Comparison of ENCODE assay signal across 1 cellular context in the genomic region with DNA sequence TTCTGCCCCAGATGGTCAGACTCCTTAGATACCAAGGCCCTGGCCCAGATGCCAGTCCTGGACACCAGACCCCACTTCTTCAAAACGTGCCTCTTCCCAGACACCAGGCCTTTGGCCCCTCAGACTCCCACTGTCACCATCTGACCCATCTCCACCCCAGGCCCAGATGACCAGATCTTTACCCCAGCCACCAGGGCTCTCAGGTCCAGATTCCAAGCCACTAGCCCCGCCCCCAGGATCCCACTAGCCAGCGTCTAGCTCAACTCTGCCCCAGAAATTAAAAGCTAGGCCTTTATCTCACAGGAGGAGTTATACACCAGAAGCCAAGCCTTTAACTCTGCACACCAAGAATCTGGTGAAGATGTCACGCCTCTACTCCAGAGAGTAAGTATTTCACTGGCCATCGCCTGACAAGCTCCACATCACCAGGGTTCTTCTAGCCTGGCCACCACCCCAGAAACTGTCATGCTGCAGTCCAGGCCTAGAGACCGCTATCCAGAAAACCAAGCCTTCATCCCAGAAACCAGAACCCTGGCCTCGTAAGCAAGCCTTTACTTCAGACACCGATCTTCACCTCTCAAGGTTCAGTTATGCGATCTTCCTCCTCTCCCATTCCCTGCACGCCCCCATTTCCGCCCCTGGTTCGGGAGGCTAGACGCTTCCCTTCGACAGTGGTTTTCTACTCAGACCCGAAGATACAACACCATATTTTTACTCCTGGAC.
TF ChIP-seq lines count a peak whose summit lies in the region.

No MANE protein-coding gene starts in this region.

TF ChIP-seq in HepG2, 621 proteins besides CTCF, POLR2A, EP300 and RAD21:
- TF ChIP-seq HNF4G (IDR thresholded peaks at IDR 0.05; ENCODE audit: borderline replicate concordance, low read depth, low read length) (no peak), HNF4G (CRISPR knock-in tag; IDR thresholded peaks at IDR 0.05; ENCODE audit: borderline replicate concordance, low read depth) (0 out of 2 replicates have a peak, but pooled peaks have one; percentile 50), ERF (CRISPR knock-in tag; IDR thresholded peaks at IDR 0.05) (0 out of 2 replicates have a peak, but pooled peaks have one; percentile 7), SIN3A (IDR thresholded peaks at IDR 0.05; ENCODE audit: borderline replicate concordance, low read depth, low read length) (no peak), ZNF749 (CRISPR knock-in tag; IDR thresholded peaks at IDR 0.05; ENCODE audit: borderline replicate concordance) (0 out of 2 replicates have a peak, but pooled peaks have one; percentile 32), FOXK2 (IDR thresholded peaks at IDR 0.05) (no peak), ZNF451 (CRISPR knock-in tag; IDR thresholded peaks at IDR 0.05) (0 out of 2 replicates have a peak, but pooled peaks have one; percentile 10), ZNF709 (CRISPR knock-in tag; IDR thresholded peaks at IDR 0.05) (no peak), ELF3 (CRISPR knock-in tag; IDR thresholded peaks at IDR 0.05) (0 out of 2 replicates have a peak, but pooled peaks have one; percentile 6), ZNF264 (CRISPR knock-in tag; IDR thresholded peaks at IDR 0.05) (no peak), HHEX (CRISPR knock-in tag; IDR thresholded peaks at IDR 0.05) (no peak), IRF2 (CRISPR knock-in tag; IDR thresholded peaks at IDR 0.05) (0 out of 2 replicates have a peak, but pooled peaks have one; percentile 4), ZNF781 (CRISPR knock-in tag; IDR thresholded peaks at IDR 0.05; ENCODE audit: borderline replicate concordance, not compliant biosample characterization) (no peak), ZNF891 (CRISPR knock-in tag; IDR thresholded peaks at IDR 0.05) (0 out of 2 replicates have a peak, but pooled peaks have one; percentile 14), ZNF251 (CRISPR knock-in tag; IDR thresholded peaks at IDR 0.05) (no peak)
- TF ChIP-seq, protein P1, sequence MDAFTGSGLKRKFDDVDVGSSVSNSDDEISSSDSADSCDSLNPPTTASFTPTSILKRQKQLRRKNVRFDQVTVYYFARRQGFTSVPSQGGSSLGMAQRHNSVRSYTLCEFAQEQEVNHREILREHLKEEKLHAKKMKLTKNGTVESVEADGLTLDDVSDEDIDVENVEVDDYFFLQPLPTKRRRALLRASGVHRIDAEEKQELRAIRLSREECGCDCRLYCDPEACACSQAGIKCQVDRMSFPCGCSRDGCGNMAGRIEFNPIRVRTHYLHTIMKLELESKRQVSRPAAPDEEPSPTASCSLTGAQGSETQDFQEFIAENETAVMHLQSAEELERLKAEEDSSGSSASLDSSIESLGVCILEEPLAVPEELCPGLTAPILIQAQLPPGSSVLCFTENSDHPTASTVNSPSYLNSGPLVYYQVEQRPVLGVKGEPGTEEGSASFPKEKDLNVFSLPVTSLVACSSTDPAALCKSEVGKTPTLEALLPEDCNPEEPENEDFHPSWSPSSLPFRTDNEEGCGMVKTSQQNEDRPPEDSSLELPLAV (CRISPR knock-in tag; conservative IDR thresholded peaks at IDR 0.05; ENCODE audit: low read depth), result no peak
- TF ChIP-seq, protein P2, sequence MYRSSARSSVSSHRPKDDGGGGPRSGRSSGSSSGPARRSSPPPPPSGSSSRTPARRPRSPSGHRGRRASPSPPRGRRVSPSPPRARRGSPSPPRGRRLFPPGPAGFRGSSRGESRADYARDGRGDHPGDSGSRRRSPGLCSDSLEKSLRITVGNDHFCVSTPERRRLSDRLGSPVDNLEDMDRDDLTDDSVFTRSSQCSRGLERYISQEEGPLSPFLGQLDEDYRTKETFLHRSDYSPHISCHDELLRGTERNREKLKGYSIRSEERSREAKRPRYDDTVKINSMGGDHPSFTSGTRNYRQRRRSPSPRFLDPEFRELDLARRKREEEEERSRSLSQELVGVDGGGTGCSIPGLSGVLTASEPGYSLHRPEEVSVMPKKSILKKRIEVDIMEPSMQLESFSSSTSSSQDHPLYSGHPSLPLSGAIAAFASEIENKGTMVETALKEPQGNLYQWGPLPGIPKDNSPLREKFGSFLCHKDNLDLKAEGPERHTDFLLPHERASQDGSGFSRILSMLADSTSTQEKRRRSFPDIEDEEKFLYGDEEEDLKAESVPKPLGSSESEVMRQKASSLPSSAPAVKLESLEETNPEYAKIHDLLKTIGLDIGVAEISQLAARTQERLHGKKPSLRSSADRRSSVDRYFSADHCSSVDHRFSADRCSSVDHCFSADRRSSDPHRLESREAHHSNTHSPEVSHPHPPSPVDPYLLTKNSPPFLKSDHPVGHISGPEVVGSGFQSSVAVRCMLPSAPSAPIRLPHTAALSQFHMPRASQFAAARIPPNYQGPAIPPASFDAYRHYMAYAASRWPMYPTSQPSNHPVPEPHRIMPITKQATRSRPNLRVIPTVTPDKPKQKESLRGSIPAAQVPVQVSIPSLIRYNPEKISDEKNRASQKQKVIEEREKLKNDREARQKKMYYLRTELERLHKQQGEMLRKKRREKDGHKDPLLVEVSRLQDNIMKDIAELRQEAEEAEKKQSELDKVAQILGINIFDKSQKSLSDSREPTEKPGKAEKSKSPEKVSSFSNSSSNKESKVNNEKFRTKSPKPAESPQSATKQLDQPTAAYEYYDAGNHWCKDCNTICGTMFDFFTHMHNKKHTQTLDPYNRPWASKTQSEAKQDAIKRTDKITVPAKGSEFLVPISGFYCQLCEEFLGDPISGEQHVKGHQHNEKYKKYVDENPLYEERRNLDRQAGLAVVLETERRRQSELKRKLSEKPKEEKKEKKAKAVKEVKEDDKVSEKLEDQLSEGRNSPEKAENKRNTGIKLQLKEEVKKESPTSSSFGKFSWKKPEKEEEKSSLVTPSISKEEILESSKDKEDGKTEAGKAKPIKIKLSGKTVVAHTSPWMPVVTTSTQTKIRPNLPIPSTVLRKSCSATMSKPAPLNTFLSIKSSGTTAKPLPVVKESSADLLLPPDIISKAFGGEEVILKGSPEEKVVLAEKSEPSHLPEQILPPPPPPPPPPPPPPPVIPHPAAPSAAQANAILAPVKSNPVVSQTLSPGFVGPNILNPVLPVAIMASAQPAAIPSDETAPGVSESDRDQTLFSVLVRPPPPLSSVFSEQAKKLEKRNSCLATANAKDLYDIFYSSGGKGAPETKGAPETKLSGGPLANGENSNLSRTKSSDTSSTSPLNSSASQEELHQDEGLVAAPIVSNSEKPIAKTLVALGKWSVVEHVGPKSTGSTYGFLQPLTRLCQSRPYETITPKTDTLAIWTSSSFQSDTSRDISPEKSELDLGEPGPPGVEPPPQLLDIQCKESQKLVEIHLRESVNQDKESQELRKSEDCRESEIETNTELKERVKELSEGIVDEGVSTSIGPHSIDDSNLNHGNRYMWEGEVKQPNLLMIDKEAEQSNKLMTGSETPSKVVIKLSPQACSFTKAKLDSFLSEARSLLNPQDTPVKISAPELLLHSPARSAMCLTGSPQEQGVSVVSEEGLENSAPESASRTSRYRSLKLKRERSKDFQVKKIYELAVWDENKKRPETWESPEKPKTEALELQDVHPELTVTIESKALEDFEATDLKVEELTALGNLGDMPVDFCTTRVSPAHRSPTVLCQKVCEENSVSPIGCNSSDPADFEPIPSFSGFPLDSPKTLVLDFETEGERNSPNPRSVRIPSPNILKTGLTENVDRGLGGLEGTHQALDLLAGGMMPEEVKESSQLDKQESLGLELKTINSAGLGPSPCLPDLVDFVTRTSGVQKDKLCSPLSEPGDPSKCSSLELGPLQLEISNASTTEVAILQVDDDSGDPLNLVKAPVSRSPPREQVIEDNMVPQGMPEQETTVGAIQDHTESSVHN (CRISPR knock-in tag; IDR thresholded peaks at IDR 0.05), result no peak
- TF ChIP-seq, protein P3, sequence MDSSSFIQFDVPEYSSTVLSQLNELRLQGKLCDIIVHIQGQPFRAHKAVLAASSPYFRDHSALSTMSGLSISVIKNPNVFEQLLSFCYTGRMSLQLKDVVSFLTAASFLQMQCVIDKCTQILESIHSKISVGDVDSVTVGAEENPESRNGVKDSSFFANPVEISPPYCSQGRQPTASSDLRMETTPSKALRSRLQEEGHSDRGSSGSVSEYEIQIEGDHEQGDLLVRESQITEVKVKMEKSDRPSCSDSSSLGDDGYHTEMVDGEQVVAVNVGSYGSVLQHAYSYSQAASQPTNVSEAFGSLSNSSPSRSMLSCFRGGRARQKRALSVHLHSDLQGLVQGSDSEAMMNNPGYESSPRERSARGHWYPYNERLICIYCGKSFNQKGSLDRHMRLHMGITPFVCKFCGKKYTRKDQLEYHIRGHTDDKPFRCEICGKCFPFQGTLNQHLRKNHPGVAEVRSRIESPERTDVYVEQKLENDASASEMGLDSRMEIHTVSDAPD (CRISPR knock-in tag; IDR thresholded peaks at IDR 0.05), result 0 out of 2 replicates have a peak, but pooled peaks have one; percentile 12
- TF ChIP-seq, protein P4, sequence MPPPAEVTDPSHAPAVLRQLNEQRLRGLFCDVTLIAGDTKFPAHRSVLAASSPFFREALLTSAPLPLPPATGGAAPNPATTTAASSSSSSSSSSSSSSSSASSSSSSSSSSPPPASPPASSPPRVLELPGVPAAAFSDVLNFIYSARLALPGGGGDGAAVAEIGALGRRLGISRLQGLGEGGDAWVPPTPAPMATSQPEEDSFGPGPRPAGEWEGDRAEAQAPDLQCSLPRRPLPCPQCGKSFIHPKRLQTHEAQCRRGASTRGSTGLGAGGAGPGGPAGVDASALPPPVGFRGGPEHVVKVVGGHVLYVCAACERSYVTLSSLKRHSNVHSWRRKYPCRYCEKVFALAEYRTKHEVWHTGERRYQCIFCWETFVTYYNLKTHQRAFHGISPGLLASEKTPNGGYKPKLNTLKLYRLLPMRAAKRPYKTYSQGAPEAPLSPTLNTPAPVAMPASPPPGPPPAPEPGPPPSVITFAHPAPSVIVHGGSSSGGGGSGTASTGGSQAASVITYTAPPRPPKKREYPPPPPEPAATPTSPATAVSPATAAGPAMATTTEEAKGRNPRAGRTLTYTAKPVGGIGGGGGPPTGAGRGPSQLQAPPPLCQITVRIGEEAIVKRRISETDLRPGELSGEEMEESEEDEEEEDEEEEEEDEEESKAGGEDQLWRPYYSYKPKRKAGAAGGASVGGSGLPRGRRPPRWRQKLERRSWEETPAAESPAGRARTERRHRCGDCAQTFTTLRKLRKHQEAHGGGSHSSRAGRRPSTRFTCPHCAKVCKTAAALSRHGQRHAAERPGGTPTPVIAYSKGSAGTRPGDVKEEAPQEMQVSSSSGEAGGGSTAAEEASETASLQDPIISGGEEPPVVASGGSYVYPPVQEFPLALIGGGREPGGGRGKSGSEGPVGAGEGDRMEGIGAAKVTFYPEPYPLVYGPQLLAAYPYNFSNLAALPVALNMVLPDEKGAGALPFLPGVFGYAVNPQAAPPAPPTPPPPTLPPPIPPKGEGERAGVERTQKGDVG (CRISPR knock-in tag; IDR thresholded peaks at IDR 0.05; ENCODE audit: borderline replicate concordance), result 0 out of 2 replicates have a peak, but pooled peaks have one; percentile 55
